In genomic region chr11:15266999-15267398, GRCh38 we compare ENCODE assay signal across 26 cellular contexts.
"Had no signal": no experiment of that assay in that cellular context is flagged by ENCODE, and none has a peak within 500 bp of the region (broad histone marks: within the 10 kb centered on the region; RNA-seq: fewer than 3 reads in every experiment).

No MANE protein-coding gene starts in this region.

- H3K36me3 ChIP-seq: esophagus muscularis mucosa, gastroesophageal sphincter, heart left ventricle, neutrophil, suprapubic skin, transverse colon, upper lobe of right lung, uterus had no signal

- H3K79me2 ChIP-seq: hepatocyte, parathyroid adenoma had no signal

- H3K4me3 ChIP-seq: esophagus muscularis mucosa, gastroesophageal sphincter, heart left ventricle, hepatocyte, lung, mucosa of descending colon, smooth muscle cell, suprapubic skin, transverse colon, upper lobe of right lung, uterus had no signal

- ATAC-seq: foreskin keratinocyte; gastroesophageal sphincter; heart left ventricle; left lobe of liver; mucosa of descending colon; natural killer cell treated with Interleukin-12 subunit alpha and Interleukin-12 subunit beta and Interleukin-15 and Interleukin-18, amount 100 ng/mL, for 72 hours; sciatic nerve; stimulated activated naive CD8-positive, alpha-beta T cell treated with anti-CD3 and anti-CD28 coated beads, Interleukin-15, amount 100 ng/mL, for 72 hours; upper lobe of right lung had no signal

- DNase-seq: effector memory CD4-positive, alpha-beta T cell; foreskin keratinocyte; heart left ventricle; kidney; mucosa of descending colon; naive B cell; stimulated activated CD4-positive, alpha-beta T cell treated with anti-CD3 and anti-CD28 coated beads, Interleukin-12 subunit alpha, Interleukin-12 subunit beta, amount 100 ng/mL, for 4 hours; stimulated activated CD4-positive, alpha-beta T cell treated with anti-CD3 and anti-CD28 coated beads, Interleukin-1b, Interleukin-23, amount 100 ng/mL, for 48 hours; stimulated activated CD4-positive, alpha-beta T cell treated with anti-CD3 and anti-CD28 coated beads, Interleukin-4, amount 100 ng/mL, for 1 hour; stimulated activated CD8-positive, alpha-beta memory T cell treated with anti-CD3 and anti-CD28 coated beads, Interleukin-4, amount 100 ng/mL, for 48 hours; stimulated activated naive CD4-positive, alpha-beta T cell; stimulated activated naive CD8-positive, alpha-beta T cell treated with anti-CD3 and anti-CD28 coated beads, Interleukin-15, amount 100 ng/mL, for 72 hours; transverse colon; upper lobe of right lung; uterus had no signal

- H3K9ac ChIP-seq: parathyroid adenoma had no signal

- H3K4me2 ChIP-seq: hepatocyte, smooth muscle cell had no signal

- H3K4me1 ChIP-seq: esophagus muscularis mucosa, foreskin keratinocyte, gastroesophageal sphincter, heart left ventricle, parathyroid adenoma, suprapubic skin, transverse colon, upper lobe of right lung, uterus had no signal

- H3K27ac ChIP-seq: esophagus muscularis mucosa, foreskin keratinocyte, gastroesophageal sphincter, heart left ventricle, hepatocyte, neutrophil, parathyroid adenoma, suprapubic skin, transverse colon, upper lobe of right lung, uterus had no signal

- H3K27me3 ChIP-seq: esophagus muscularis mucosa, foreskin keratinocyte, gastroesophageal sphincter, heart left ventricle, hepatocyte, neutrophil, suprapubic skin, transverse colon, upper lobe of right lung, uterus had no signal

- H2AFZ ChIP-seq: hepatocyte, parathyroid adenoma had no signal

- H3K9me3 ChIP-seq: neutrophil, upper lobe of right lung, uterus had no signal
